1 cellular context compared by ENCODE assay signal in genomic region chr12:5222729-5223128, GRCh38.
TF ChIP-seq lines count a peak whose summit lies in the region.

No MANE protein-coding gene starts in this region.

TF ChIP-seq in GM23338, 12 proteins besides CTCF, POLR2A, EP300 and RAD21 (continued from another document):
- TF ChIP-seq ZNF462 (CRISPR knock-in tag; IDR thresholded peaks at IDR 0.05) (no peak), NANOG (IDR thresholded peaks at IDR 0.05; ENCODE audit: borderline replicate concordance) (no peak), REST (IDR thresholded peaks at IDR 0.05; ENCODE audit: unreplicated experiment) (no peak), ZNF331 (CRISPR knock-in tag; IDR thresholded peaks at IDR 0.05; ENCODE audit: low read depth) (no peak)
